Comparison of ENCODE assay signal across 16 cellular contexts in the genomic region with DNA sequence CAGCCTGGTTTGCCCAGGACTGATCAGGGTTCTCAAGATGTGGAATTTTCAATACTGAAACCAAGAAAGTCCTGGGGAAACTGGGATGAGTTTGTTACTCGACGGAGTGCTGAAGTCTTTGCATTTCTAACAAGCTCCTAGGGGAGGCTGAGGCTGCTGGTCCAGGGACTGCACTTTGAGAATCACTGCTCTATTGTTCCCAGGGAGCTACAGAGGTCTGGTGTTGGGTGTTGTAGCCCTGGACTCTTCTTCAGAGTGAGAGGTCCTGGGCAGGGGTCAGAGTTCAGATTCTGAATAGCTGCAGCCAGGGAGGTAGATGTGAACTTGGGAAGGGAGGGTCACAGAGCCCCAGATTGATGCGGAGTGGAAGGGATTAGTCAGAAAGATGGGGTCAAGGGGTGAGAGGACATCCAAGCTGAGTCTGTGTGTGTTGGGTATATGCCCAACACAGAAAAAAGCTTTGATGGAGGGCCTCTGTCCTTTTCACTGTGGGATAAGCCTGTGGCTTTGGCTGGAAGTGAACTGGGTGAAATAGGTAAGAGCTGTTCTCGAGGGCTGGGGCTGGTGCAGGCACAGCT. TPM values are rescaled to one million over a fixed set of nuclear protein-coding genes. Genes with fewer than 3 reads are reported as not detected.
DNase-seq lines count a peak whose midpoint lies in the region; ATAC-seq and TF ChIP-seq lines count a peak whose summit lies in the region.
"Had no signal": no experiment of that assay in that cellular context is flagged by ENCODE, and none has a peak within 500 bp of the region (broad histone marks: within the 10 kb centered on the region; RNA-seq: fewer than 3 reads in every experiment).

No MANE protein-coding gene starts in this region.

- no peaks in the 10 kb centered on the region for H3K36me3 Mint-ChIP-seq in nephron progenitor cell (ENCODE audit: low read depth)
- H3K36me3 Mint-ChIP-seq in activated CD4-positive, alpha-beta T cell treated with anti-CD3 and anti-CD28 coated beads for 36 hours (ENCODE audit: low read depth), result no peaks in the 10 kb centered on the region
- H3K36me3 Mint-ChIP-seq: CD4-positive, alpha-beta memory T cell had no signal

- no peaks in the 10 kb centered on the region for H3K27me3 ChIP-seq in transverse colon

- in situ Hi-C loops in transverse colon (cut with MboI; ENCODE audit: low pct_ligation_motif_present in 1 of 4, low pct_unique_long_range_greater_than_20kb in 1 of 4, low sequenced_read_pairs in 3 of 4), result no loop called here

- peaks cover 37% of the 10 kb centered on the region for H3K4me1 Mint-ChIP-seq in nephron progenitor cell
- H3K4me1 Mint-ChIP-seq in activated CD4-positive, alpha-beta T cell treated with anti-CD3 and anti-CD28 coated beads for 36 hours, result no peaks in the 10 kb centered on the region
- H3K4me1 Mint-ChIP-seq: B cell; CD4-positive, alpha-beta memory T cell had no signal

- no peak overlapping the region for H3K4me3 Mint-ChIP-seq in nephron progenitor cell
- no peak overlapping the region for H3K4me3 Mint-ChIP-seq in activated CD4-positive, alpha-beta T cell treated with anti-CD3 and anti-CD28 coated beads for 36 hours
- H3K4me3 Mint-ChIP-seq: B cell; CD4-positive, alpha-beta memory T cell had no signal

- ATAC-seq in activated CD4-positive, alpha-beta T cell treated with anti-CD3 and anti-CD28 coated beads for 36 hours, result no peak
- no peak for ATAC-seq in HG02763 (IDR thresholded peaks at IDR 0.05; ENCODE audit: unreplicated experiment)

- no peak overlapping the region for H3K4me3 ChIP-seq in transverse colon

- no peak for TF ChIP-seq EP300 in transverse colon (IDR thresholded peaks at IDR 0.05; ENCODE audit: low read depth)

- DNase-seq in epithelial cell of prostate (ENCODE audit: low read depth, low spot score), result no peak
- DNase-seq in nephron progenitor cell, result no peak
- DNase-seq in transverse colon, result no peak
- no peak for DNase-seq in activated gamma-delta T cell (lab: John Stamatoyannopoulos, UW)
- DNase-seq in activated CD4-positive, alpha-beta T cell treated with anti-CD3 and anti-CD28 coated beads for 36 hours, result no peak
- DNase-seq: CD4-positive, alpha-beta memory T cell; GF-D8; NCI-H1436 treated with DMSO at 0.1 percent for 48 hours; NCI-H2081 treated with DMSO at 0.1 percent for 48 hours; NCI-H226; NCI-H526 treated with DMSO at 0.1 percent for 48 hours; RPMI8226 had no signal

- H3K9me3 Mint-ChIP-seq in nephron progenitor cell, result no peaks in the 10 kb centered on the region
- no peaks in the 10 kb centered on the region for H3K9me3 Mint-ChIP-seq in activated CD4-positive, alpha-beta T cell treated with anti-CD3 and anti-CD28 coated beads for 36 hours (ENCODE audit: low read depth)

- H3K9me3 ChIP-seq in transverse colon, result no peaks in the 10 kb centered on the region

- POLR2A ChIA-PET in activated CD4-positive, alpha-beta T cell treated with anti-CD3 and anti-CD28 coated beads for 36 hours (lab: Charles Lee), result interaction anchor here (0.6 kb wide), 1 partner anchor 201 kb away, joined by 4 read pairs; no protein-coding TSS in a partner anchor

- TF ChIP-seq POLR2A in transverse colon (IDR thresholded peaks at IDR 0.05), result no peak

- H3K36me3 ChIP-seq in transverse colon, result no peaks in the 10 kb centered on the region

- TF ChIP-seq CTCF in VCaP (conservative IDR thresholded peaks at IDR 0.05) (no peak), nephron progenitor cell (IDR thresholded peaks at IDR 0.05) (no peak), transverse colon (IDR thresholded peaks at IDR 0.05) (no peak)

- H3K27ac Mint-ChIP-seq in nephron progenitor cell, result peak overlapping the region; percentile 80
- no peak overlapping the region for H3K27ac Mint-ChIP-seq in activated CD4-positive, alpha-beta T cell treated with anti-CD3 and anti-CD28 coated beads for 36 hours
- H3K27ac Mint-ChIP-seq: B cell had no signal

- CTCF ChIA-PET in activated CD4-positive, alpha-beta T cell treated with anti-CD3 and anti-CD28 coated beads for 36 hours (lab: Charles Lee), result interaction anchor here (0.7 to 1.6 kb wide), 3 partner anchors 17 to 507 kb away, joined by 3 to 5 read pairs (median 3); no protein-coding TSS in a partner anchor

- peaks cover 12% of the 10 kb centered on the region for H3K27me3 Mint-ChIP-seq in nephron progenitor cell (ENCODE audit: low read depth, poor library complexity)
- peaks cover 2% of the 10 kb centered on the region for H3K27me3 Mint-ChIP-seq in activated CD4-positive, alpha-beta T cell treated with anti-CD3 and anti-CD28 coated beads for 36 hours

- peaks cover 5 to 54% (median 30%) of the 10 kb centered on the region in 4 donors for H3K4me1 ChIP-seq in transverse colon

- 71 to 87% methylated on average over 3 to 4 of the region's 4 CpGs for WGBS in transverse colon (ENCODE audit: low coverage in 1 of 2), 2 donors

- intact Hi-C loops in transverse colon (cut with DNase I; ENCODE audit: low total_unique reads), result no loop called here
- intact Hi-C loops in activated CD4-positive, alpha-beta T cell treated with anti-CD3 and anti-CD28 coated beads for 36 hours (cut with DNase I, micrococcal nuclease), result no loop called here

- H3K27ac ChIP-seq in VCaP (peak overlapping the region; percentile 72), epithelial cell of prostate (peak overlapping the region; percentile 82), transverse colon (peak overlapping the region; percentile 55 to 68 (median 62))

RNA-seq across cellular contexts. Expression of a gene that starts 14.1 kb away (rescaled TPM):
- 10 to 100 TPM; 34.4 to 66.5 (median 42.5) TPM for total RNA-seq in transverse colon
- total RNA-seq in activated CD4-positive, alpha-beta T cell treated with anti-CD3 and anti-CD28 coated beads for 36 hours, result not detected
- total RNA-seq: B cell; CD4-positive, alpha-beta memory T cell; OCI-LY7 had no signal

RNA-seq across cellular contexts. Expression of a gene that starts 48.1 kb away (rescaled TPM):
- 1 to 10 TPM in 3 of 4 donors, not detected in 1; 2.4 to 6.4 (median 2.5) TPM for total RNA-seq in transverse colon
- not detected for total RNA-seq in activated CD4-positive, alpha-beta T cell treated with anti-CD3 and anti-CD28 coated beads for 36 hours
- total RNA-seq: B cell; CD4-positive, alpha-beta memory T cell; OCI-LY7 had no signal

RNA-seq across cellular contexts. Expression of a gene that starts 60.0 kb away (rescaled TPM):
- 10 to 100 TPM in 1 of 4 donors, 1 to 10 TPM in 2, not detected in 1; 2.4 to 18.2 (median 8.1) TPM for total RNA-seq in transverse colon
- total RNA-seq in activated CD4-positive, alpha-beta T cell treated with anti-CD3 and anti-CD28 coated beads for 36 hours, result 1 to 10 TPM; 1.1 to 2.1 TPM
- total RNA-seq: OCI-LY7 had no signal

Comparison
In these comparisons a context has a peak if more than half of its experiments do, and no peak if none do; other contexts are left out.
1. RNA of a gene that starts 14.1 kb away (total RNA-seq): 34.4 to 66.5 TPM in transverse colon; not detected in activated CD4-positive, alpha-beta T cell treated with anti-CD3 and anti-CD28 coated beads for 36 hours; every median in the first group is over 10 times any median in the second.
2. Peak in every context shown above with its lines, with median percentiles within 50 percentile points of each other: H3K27ac ChIP-seq.